31 cellular contexts compared by ENCODE assay signal in the genomic region with DNA sequence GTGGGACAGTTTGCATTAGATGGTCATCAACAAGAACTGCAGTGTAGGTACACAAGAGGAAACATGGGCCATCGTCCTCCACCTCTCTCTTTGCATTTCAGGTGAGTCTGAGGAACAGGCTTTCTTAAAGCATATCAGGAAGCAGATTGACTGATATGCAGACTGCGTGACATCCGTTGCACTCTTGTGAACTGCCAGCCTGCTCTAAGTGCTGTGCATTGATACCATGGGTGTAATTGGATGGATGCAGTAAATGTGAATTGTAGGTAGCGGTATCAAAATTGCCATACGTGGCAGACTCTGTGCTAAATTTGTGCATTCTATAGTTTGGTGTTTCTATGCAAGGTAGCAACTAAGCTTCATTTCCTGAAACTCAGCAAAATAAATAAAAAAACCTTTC.
"Had no signal": no experiment of that assay in that cellular context is flagged by ENCODE, and none has a peak within 500 bp of the region (broad histone marks: within the 10 kb centered on the region; RNA-seq: fewer than 3 reads in every experiment).

No MANE protein-coding gene starts in this region.

- ATAC-seq: activated CD8-positive, alpha-beta T cell treated with anti-CD3 and anti-CD28 coated beads for 36 hours; activated naive CD4-positive, alpha-beta T cell treated with anti-CD3 and anti-CD28 coated beads, Interleukin-2, amount 50 U/mL, for 72 hours; activated T-cell treated with anti-CD3 and anti-CD28 coated beads, Interleukin-2, amount 50 U/mL, for 4 hours; activated T-cell treated with anti-CD3 and anti-CD28 coated beads, Interleukin-2, amount 50 U/mL, for 72 hours; activated T-helper 17 cell treated with anti-CD3 and anti-CD28 coated beads, Interleukin-2, amount 50 U/mL, for 72 hours; body of pancreas had no signal

- DNase-seq: activated B cell treated with CpG ODN at 0.5 μM for 24 hours; activated CD4-positive, alpha-beta memory T cell treated with anti-CD3 and anti-CD28 coated beads for 36 hours; activated CD4-positive, alpha-beta T cell treated with anti-CD3 and anti-CD28 coated beads for 4 hours; activated CD4-positive, alpha-beta T cell treated with anti-CD3 and anti-CD28 coated beads, Interleukin-2, amount 10 ng/mL, durations not matched to agents 24 days and 14 days; activated CD4-positive, alpha-beta T cell treated with anti-CD3 and anti-CD28 coated beads, Interleukin-2, amount 50 U/mL, for 1 hour; activated CD4-positive, alpha-beta T cell treated with anti-CD3 and anti-CD28 coated beads, Interleukin-2, amount 50 U/mL, for 4 hours; activated CD4-positive, CD25-positive, alpha-beta regulatory T cell treated with anti-CD3 and anti-CD28 coated beads, Interleukin-2, amount 50 U/mL, for 72 hours; activated CD8-positive, alpha-beta memory T cell treated with anti-CD3 and anti-CD28 coated beads, Interleukin-2, amount 50 U/mL, for 4 hours; activated CD8-positive, alpha-beta T cell treated with anti-CD3 and anti-CD28 coated beads for 36 hours; activated effector memory CD4-positive, alpha-beta T cell treated with anti-CD3 and anti-CD28 coated beads, Interleukin-2, amount 50 U/mL, for 16 hours; activated gamma-delta T cell treated with Interleukin-2 at 50 U/mL for 16 hours; activated naive CD4-positive, alpha-beta T cell; activated naive CD4-positive, alpha-beta T cell treated with anti-CD3 and anti-CD28 coated beads for 36 hours; activated naive CD4-positive, alpha-beta T cell treated with anti-CD3 and anti-CD28 coated beads, Interleukin-2, amount 50 U/mL, for 16 hours; activated naive CD8-positive, alpha-beta T cell treated with anti-CD3 and anti-CD28 coated beads for 36 hours; activated T-cell treated with anti-CD3 and anti-CD28 coated beads for 4 hours; activated T-cell treated with anti-CD3 and anti-CD28 coated beads, Interleukin-2, amount 50 U/mL, for 1 hour; activated T-cell treated with anti-CD3 and anti-CD28 coated beads, Interleukin-2, amount 50 U/mL, for 4 hours; activated T-cell treated with anti-CD3 and anti-CD28 coated beads, Interleukin-2, amount 50 U/mL, for 72 hours; adrenal gland; amniotic stem cell; aorta; body of pancreas; brain microvascular endothelial cell; central memory CD4-positive, alpha-beta T cell; T-helper 2 cell; T-helper 9 cell had no signal

- H3K27ac ChIP-seq: adrenal gland, body of pancreas, brain microvascular endothelial cell, breast epithelium, VCaP had no signal

- H3K4me3 ChIP-seq: adrenal gland, body of pancreas, breast epithelium had no signal

- H3K27me3 ChIP-seq: adrenal gland, body of pancreas, brain microvascular endothelial cell, breast epithelium had no signal

- H3K9me3 ChIP-seq: adrenal gland, body of pancreas, breast epithelium had no signal

- H3K36me3 ChIP-seq: adrenal gland, brain microvascular endothelial cell, breast epithelium had no signal
